In genomic region chr2:74501335-74502071, GRCh38 we compare ENCODE assay signal across 1 cellular context.
A peak's percentile ranks its signal among the peaks of the same experiment; 100 is the strongest.
TF ChIP-seq lines count a peak whose summit lies in the region.

No MANE protein-coding gene starts in this region.

TF ChIP-seq in H1, 55 proteins besides CTCF, POLR2A, EP300 and RAD21:
- TF ChIP-seq TBP (IDR thresholded peaks at IDR 0.05; ENCODE audit: low read depth, low read length): peak; percentile 40; the same call in 1 of the 2 replicates
- TF ChIP-seq SUZ12 (IDR thresholded peaks at IDR 0.05; ENCODE audit: low read length): no peak
